Comparison of ENCODE assay signal across 14 cellular contexts in the genomic region with DNA sequence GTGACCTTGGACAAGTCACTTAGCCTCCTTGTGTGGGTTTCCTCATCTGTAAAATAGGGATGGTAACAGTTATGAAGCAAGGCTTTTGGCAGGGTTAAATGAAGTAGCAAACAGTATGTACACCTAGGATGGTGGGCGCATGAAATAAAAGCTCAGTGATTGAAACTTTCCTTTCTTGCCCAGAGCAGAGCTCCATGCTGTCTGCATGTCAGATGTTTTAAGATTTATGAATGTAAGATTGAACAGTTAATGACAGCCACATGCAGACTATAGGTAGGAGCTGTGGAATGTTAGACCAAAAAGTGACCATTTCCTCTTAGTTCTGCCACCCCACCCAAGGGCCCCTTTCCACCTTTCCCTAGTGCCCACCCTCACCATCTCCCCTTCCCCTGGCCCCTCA. TPM values are rescaled to one million over a fixed set of nuclear protein-coding genes. Genes with fewer than 3 reads are reported as not detected.
"Had no signal": no experiment of that assay in that cellular context is flagged by ENCODE, and none has a peak within 500 bp of the region (broad histone marks: within the 10 kb centered on the region; RNA-seq: fewer than 3 reads in every experiment).

No MANE protein-coding gene starts in this region.

- H3K27ac ChIP-seq: body of pancreas, epithelial cell of prostate, gastroesophageal sphincter, left lung, upper lobe of left lung had no signal

- H3K27me3 ChIP-seq: body of pancreas, gastroesophageal sphincter, upper lobe of left lung had no signal

- H3K27me3 Mint-ChIP-seq: stimulated activated naive CD8-positive, alpha-beta T cell treated with anti-CD3 and anti-CD28 coated beads, Interleukin-15, Interleukin-2, amounts not matched to agents 100 ng/mL and 50 ng/mL, for 24 hours had no signal

- H3K27ac Mint-ChIP-seq: nephron progenitor cell; stimulated activated naive CD8-positive, alpha-beta T cell treated with anti-CD3 and anti-CD28 coated beads, Interleukin-15, Interleukin-2, amounts not matched to agents 100 ng/mL and 50 ng/mL, for 24 hours had no signal

- DNase-seq: activated CD4-positive, alpha-beta T cell treated with anti-CD3 and anti-CD28 coated beads for 1 hour; activated CD8-positive, alpha-beta memory T cell treated with anti-CD3 and anti-CD28 coated beads for 24 hours; body of pancreas; central memory CD4-positive, alpha-beta T cell; cortex of kidney; effector memory CD4-positive, alpha-beta T cell; left lung; nephron progenitor cell; stimulated activated CD4-positive, alpha-beta T cell treated with anti-CD3 and anti-CD28 coated beads, Interleukin-12 subunit alpha, Interleukin-12 subunit beta, amount 100 ng/mL, for 4 hours; upper lobe of left lung had no signal

- H3K4me3 Mint-ChIP-seq: nephron progenitor cell; stimulated activated naive CD8-positive, alpha-beta T cell treated with anti-CD3 and anti-CD28 coated beads, Interleukin-15, Interleukin-2, amounts not matched to agents 100 ng/mL and 50 ng/mL, for 24 hours had no signal

- H3K9me3 Mint-ChIP-seq: nephron progenitor cell; stimulated activated naive CD8-positive, alpha-beta T cell treated with anti-CD3 and anti-CD28 coated beads, Interleukin-15, Interleukin-2, amounts not matched to agents 100 ng/mL and 50 ng/mL, for 24 hours had no signal

- H3K9me3 ChIP-seq: body of pancreas, gastroesophageal sphincter, left lung, upper lobe of left lung had no signal

- H3K4me3 ChIP-seq: body of pancreas, gastroesophageal sphincter, left lung, upper lobe of left lung had no signal

- H3K4me1 Mint-ChIP-seq: nephron progenitor cell had no signal

- ATAC-seq: body of pancreas, gastroesophageal sphincter, left lung had no signal

RNA-seq across cellular contexts. Expression of a gene that starts 12.1 kb away (rescaled TPM):
- total RNA-seq: pulmonary artery endothelial cell had no signal
